ENCODE assay signal across 1 cellular context in the genomic region with DNA sequence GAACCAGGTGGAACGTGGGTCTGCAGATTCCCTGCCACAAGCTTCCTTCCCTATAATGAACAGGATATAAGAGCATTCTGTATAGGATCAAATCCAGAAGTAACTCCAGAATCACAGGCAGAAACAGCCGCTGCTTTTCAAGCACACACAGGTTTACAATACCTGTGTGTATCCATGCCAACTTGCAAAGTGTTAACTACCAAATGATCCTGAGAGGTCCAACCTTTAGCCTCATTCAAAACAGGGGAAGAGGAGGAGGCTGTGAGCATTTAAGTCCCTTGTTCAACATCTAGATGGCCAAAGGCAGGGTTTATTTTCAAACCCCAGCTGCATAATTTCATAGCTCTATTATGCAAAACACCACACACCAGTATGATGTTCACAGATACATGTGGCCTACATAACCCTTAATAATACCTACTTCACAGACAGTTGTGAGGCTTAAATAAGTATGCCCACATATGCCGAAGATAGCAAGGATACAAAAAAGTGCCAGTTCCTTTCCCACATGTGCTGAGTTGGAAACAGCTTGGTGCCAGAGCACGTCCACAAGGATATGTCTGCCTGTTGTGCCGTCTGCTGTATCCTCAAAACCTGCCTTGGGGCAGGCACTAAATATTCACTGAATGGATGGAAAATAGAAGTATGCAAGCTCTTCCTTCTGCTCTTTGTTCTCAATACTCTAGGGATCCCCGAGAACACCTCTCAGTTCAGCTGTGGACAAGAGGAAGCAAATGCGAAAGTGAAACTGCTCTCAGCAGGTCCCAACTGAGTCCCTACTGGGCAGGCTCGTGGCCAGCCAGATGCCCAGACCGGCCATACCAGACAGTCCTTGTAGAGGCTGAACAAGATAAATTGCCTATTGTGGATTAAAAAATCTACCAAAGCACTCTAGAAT.
TF ChIP-seq lines count a peak whose summit lies in the region.

No MANE protein-coding gene starts in this region.

TF ChIP-seq in GM12878, 131 proteins besides CTCF, POLR2A, EP300 and RAD21 (continued from another document):
- TF ChIP-seq RFX5 (IDR thresholded peaks at IDR 0.05; ENCODE audit: low read depth, low read length) (0 out of 2 replicates have a peak, but pooled peaks have one; percentile 9), IKZF2 (IDR thresholded peaks at IDR 0.05) (peak; percentile 23 to 42; a peak in 3 of 4 replicates)
- TF ChIP-seq, protein P1, sequence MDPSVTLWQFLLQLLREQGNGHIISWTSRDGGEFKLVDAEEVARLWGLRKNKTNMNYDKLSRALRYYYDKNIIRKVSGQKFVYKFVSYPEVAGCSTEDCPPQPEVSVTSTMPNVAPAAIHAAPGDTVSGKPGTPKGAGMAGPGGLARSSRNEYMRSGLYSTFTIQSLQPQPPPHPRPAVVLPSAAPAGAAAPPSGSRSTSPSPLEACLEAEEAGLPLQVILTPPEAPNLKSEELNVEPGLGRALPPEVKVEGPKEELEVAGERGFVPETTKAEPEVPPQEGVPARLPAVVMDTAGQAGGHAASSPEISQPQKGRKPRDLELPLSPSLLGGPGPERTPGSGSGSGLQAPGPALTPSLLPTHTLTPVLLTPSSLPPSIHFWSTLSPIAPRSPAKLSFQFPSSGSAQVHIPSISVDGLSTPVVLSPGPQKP (IDR thresholded peaks at IDR 0.05; ENCODE audit: low read depth, low read length), result no peak
TF ChIP-seq in GM12878: peak in this region for 8.
